ENCODE assay signal across 8 cellular contexts in the genomic region with DNA sequence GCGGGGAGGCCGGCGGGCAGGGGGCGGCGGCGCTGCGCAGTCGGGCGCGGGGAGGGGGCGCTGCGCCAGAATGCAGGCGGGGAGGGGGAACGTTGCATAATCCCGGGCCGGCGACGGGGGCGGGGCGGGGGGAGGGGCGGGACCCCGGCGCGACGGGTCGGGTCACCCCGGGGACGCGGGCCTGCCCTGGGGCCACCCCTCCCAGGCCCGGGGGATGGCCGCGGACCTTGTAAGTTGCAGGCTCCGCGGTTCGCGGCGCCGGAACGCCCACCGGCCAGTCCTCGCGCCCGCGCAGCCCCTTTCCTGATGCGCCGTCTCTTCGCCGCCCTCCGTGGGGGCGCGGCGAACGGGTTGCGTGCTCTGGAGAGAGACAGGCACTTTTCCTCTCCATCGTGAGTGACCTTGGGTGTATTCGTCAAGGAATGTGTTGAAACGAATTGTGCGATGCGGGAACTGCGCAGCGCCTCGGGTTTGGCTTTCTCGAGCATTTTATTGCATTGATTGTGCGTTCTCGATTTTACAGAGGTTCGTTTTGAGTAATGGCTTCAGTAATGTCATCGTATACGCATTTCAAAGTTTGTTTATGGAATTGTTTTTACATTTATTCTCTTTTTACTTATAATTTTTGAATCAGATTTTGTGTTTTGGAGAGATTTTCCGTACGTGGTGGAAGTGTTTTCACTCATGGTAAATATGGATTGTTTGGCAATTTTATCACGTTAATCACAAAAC. TPM values are rescaled to one million over a fixed set of nuclear protein-coding genes. Genes with fewer than 3 reads are reported as not detected.
DNase-seq lines count a peak whose midpoint lies in the region; ATAC-seq and TF ChIP-seq lines count a peak whose summit lies in the region.

No MANE protein-coding gene starts in this region.

- no TSS peak for BruUV-seq in Panc1 (replicated peaks; lab: Mats Ljungman, UMichigan)

- peak overlapping the region; percentile 95 for H3K27ac ChIP-seq in Panc1 (ENCODE audit: low read length)
- H3K27ac ChIP-seq in neuronal stem cell (replicated peaks; ENCODE audit: low read length): peak overlapping the region; percentile 34

- H3K27me3 ChIP-seq in Panc1 (ENCODE audit: control insufficient read depth, insufficient read depth, low read length) (no peaks in the 10 kb centered on the region), neuronal stem cell (ENCODE audit: control insufficient read depth in 3 of 3, insufficient read depth in 3 of 3, low read depth in 1 of 3, low read length in 3 of 3) (peaks cover 0 to 10% (median 0%) of the 10 kb centered on the region in 3 experiments)

- H3K18ac ChIP-seq in neuronal stem cell (ENCODE audit: low read length): peak overlapping the region; percentile 22

- H2BK15ac ChIP-seq in neuronal stem cell (ENCODE audit: low read length): no peak overlapping the region

- H3K4me1 ChIP-seq in Panc1 (ENCODE audit: control insufficient read depth, insufficient read depth, low read length): peaks cover 21% of the 10 kb centered on the region; the same call in 1 of the 2 replicates
- H3K4me1 ChIP-seq in neuronal stem cell (ENCODE audit: control insufficient read depth in 2 of 2, insufficient read depth in 1 of 2, low read depth in 1 of 2, low read length in 2 of 2): no peaks in the 10 kb centered on the region

- H2BK120ac ChIP-seq in neuronal stem cell (ENCODE audit: low read depth, low read length): no peak overlapping the region

- H3K9me3 ChIP-seq in Panc1 (ENCODE audit: control insufficient read depth, insufficient read depth, low read depth, low read length) (no peaks in the 10 kb centered on the region), neuronal stem cell (replicated peaks in 1 of 2; ENCODE audit: control insufficient read depth in 2 of 2, insufficient read depth in 1 of 2, low read depth in 1 of 2, low read length in 2 of 2) (peaks cover 0 to 4% of the 10 kb centered on the region in 2 donors)

- H3K36me3 ChIP-seq in Panc1 (ENCODE audit: control insufficient read depth, insufficient read depth, low read length) (peaks cover 2% of the 10 kb centered on the region; the same call in 1 of the 2 replicates), neuronal stem cell (replicated peaks in 1 of 2; ENCODE audit: control insufficient read depth in 2 of 2, insufficient read depth in 2 of 2, low read length in 2 of 2) (peaks cover 3 to 26% of the 10 kb centered on the region in 2 donors)

- peak overlapping the region; percentile 87 for H2AFZ ChIP-seq in neuronal stem cell (ENCODE audit: low read length)

- H3K14ac ChIP-seq in neuronal stem cell (ENCODE audit: low read length): no peak overlapping the region

- ATAC-seq in GM19455 (IDR thresholded peaks at IDR 0.05; ENCODE audit: unreplicated experiment) (peak; percentile 28), HG03558 (IDR thresholded peaks at IDR 0.05; ENCODE audit: extremely low read depth, unreplicated experiment) (peak; percentile 9), Panc1 (peak; percentile 65)

- H3K23ac ChIP-seq in neuronal stem cell (ENCODE audit: low read depth, low read length, poor library complexity): no peak overlapping the region

- peaks cover 10% of the 10 kb centered on the region for H3K36me3 Mint-ChIP-seq in activated naive CD4-positive, alpha-beta T cell treated with anti-CD3 and anti-CD28 coated beads, Interleukin-2, amount 10 ng/mL, durations not matched to agents 7 days and 5 days
- peaks cover 24% of the 10 kb centered on the region for H3K36me3 Mint-ChIP-seq in type B pancreatic cell

- POLR2A ChIA-PET in Panc1 (lab: Charles Lee): no interaction called here

- in situ Hi-C loops in Panc1 (cut with HindIII; ENCODE audit: low pct_unique_long_range_greater_than_20kb, low sequenced_read_pairs): no loop called here

- no peak overlapping the region for H2AK5ac ChIP-seq in neuronal stem cell (ENCODE audit: low read depth, low read length)

- H3K4me3 ChIP-seq in Panc1 (ENCODE audit: low read depth in 2 of 2, low read length in 2 of 2) (peak overlapping the region; percentile 72 to 85), neuronal stem cell (ENCODE audit: low read length in 2 of 2) (peak overlapping the region; percentile 56 to 87)

- H3K4me2 ChIP-seq in neuronal stem cell (ENCODE audit: insufficient read depth, low read length, poor library complexity, severe bottlenecking): peak overlapping the region; percentile 40

- CTCF ChIA-PET in Panc1 (lab: Charles Lee): no interaction called here
- CTCF ChIA-PET in activated naive CD4-positive, alpha-beta T cell treated with anti-CD3 and anti-CD28 coated beads, Interleukin-2, amount 10 ng/mL, durations not matched to agents 7 days and 5 days (lab: Charles Lee): no interaction called here

- no peak overlapping the region for H3K4ac ChIP-seq in neuronal stem cell (ENCODE audit: low read length)

- H3K27ac Mint-ChIP-seq in activated naive CD4-positive, alpha-beta T cell treated with anti-CD3 and anti-CD28 coated beads, Interleukin-2, amount 10 ng/mL, durations not matched to agents 7 days and 5 days: peak overlapping the region; percentile 91
- peak overlapping the region; percentile 97 for H3K27ac Mint-ChIP-seq in type B pancreatic cell

- H3K9ac ChIP-seq in neuronal stem cell (ENCODE audit: low read depth, low read length, poor library complexity): peak overlapping the region; percentile 91

- no CpG with 5 or more reads among the region's 71 CpGs for whole genome bisulfite sequencing in neuronal stem cell (ENCODE audit: extremely low coverage in 2 of 2, insufficient read length in 2 of 2, insufficient replicate concordance in 1 of 2), 2 donors

- no peak overlapping the region for H4K8ac ChIP-seq in neuronal stem cell (ENCODE audit: low read depth, low read length)

- peak overlapping the region; percentile 56 for H2BK5ac ChIP-seq in neuronal stem cell (ENCODE audit: low read length)

- H3K79me1 ChIP-seq in neuronal stem cell (ENCODE audit: low read depth, low read length): peaks cover 2% of the 10 kb centered on the region

- TF ChIP-seq CTCF in Panc1 (IDR thresholded peaks at IDR 0.05) (peak; percentile 49), type B pancreatic cell (conservative IDR thresholded peaks at IDR 0.05) (peak; percentile 8)

- no peak overlapping the region for H2BK12ac ChIP-seq in neuronal stem cell (ENCODE audit: low read length)

- peak; percentile 22 for DNase-seq in CMK (ENCODE audit: low read depth)
- DNase-seq in Panc1 (ENCODE audit: low read depth, low spot score): no peak
- peak; percentile 50 for DNase-seq in activated naive CD4-positive, alpha-beta T cell treated with anti-CD3 and anti-CD28 coated beads, Interleukin-2, amount 10 ng/mL, durations not matched to agents 7 days and 5 days
- peak; percentile 81 for DNase-seq in glomerular visceral epithelial cell (ENCODE audit: extremely low spot score)
- DNase-seq in neuronal stem cell (ENCODE audit: low spot score): peak; percentile 75
- DNase-seq in type B pancreatic cell (ENCODE audit: extremely low spot score, unreplicated experiment): peak; percentile 82

- H3K4me3 Mint-ChIP-seq in activated naive CD4-positive, alpha-beta T cell treated with anti-CD3 and anti-CD28 coated beads, Interleukin-2, amount 10 ng/mL, durations not matched to agents 7 days and 5 days: peak overlapping the region; percentile 91
- H3K4me3 Mint-ChIP-seq in type B pancreatic cell: peak overlapping the region; percentile 95

- H4K91ac ChIP-seq in neuronal stem cell (ENCODE audit: low read depth, low read length, poor library complexity): no peak overlapping the region

- H3K27me3 Mint-ChIP-seq in activated naive CD4-positive, alpha-beta T cell treated with anti-CD3 and anti-CD28 coated beads, Interleukin-2, amount 10 ng/mL, durations not matched to agents 7 days and 5 days: peaks cover 4% of the 10 kb centered on the region
- H3K27me3 Mint-ChIP-seq in type B pancreatic cell: no peaks in the 10 kb centered on the region

- peaks cover 24% of the 10 kb centered on the region for H3K4me1 Mint-ChIP-seq in activated naive CD4-positive, alpha-beta T cell treated with anti-CD3 and anti-CD28 coated beads, Interleukin-2, amount 10 ng/mL, durations not matched to agents 7 days and 5 days
- H3K4me1 Mint-ChIP-seq in type B pancreatic cell (ENCODE audit: unreplicated experiment): peaks cover 42% of the 10 kb centered on the region

- intact Hi-C loops in Panc1 (cut with micrococcal nuclease; ENCODE audit: unreplicated experiment): loop anchor here (10.0 kb wide), 2 partner anchors 194 to 314 kb away; no protein-coding TSS in a partner anchor

- no peaks in the 10 kb centered on the region for H3K9me3 Mint-ChIP-seq in activated naive CD4-positive, alpha-beta T cell treated with anti-CD3 and anti-CD28 coated beads, Interleukin-2, amount 10 ng/mL, durations not matched to agents 7 days and 5 days
- no peaks in the 10 kb centered on the region for H3K9me3 Mint-ChIP-seq in type B pancreatic cell

RNA-seq across cellular contexts. Expression of gene SPIN1, which starts 0.8 kb away (rescaled TPM):
- total RNA-seq in Panc1 (2021; ENCODE audit: unreplicated experiment) (76.9 TPM), type B pancreatic cell (ENCODE audit: low replicate concordance) (98.6 and 107 TPM in 2 replicates)
- polyA plus RNA-seq in Panc1 (2012; ENCODE audit: insufficient read length): 41.0 TPM
- 40.6 TPM for polyA plus RNA-seq in neuronal stem cell (2013, experiment 1 of 2)
- 41.4 TPM for polyA plus RNA-seq in neuronal stem cell (2013, experiment 2 of 2)

Comparison
In these comparisons a context has a peak if more than half of its experiments do, and no peak if none do; other contexts are left out.
1. ATAC-seq: peak in every context shown above with its lines; median percentile 65 in Panc1; 28 in GM19455; 9 in HG03558.